ENCODE assay signal across 1 cellular context in the genomic region with DNA sequence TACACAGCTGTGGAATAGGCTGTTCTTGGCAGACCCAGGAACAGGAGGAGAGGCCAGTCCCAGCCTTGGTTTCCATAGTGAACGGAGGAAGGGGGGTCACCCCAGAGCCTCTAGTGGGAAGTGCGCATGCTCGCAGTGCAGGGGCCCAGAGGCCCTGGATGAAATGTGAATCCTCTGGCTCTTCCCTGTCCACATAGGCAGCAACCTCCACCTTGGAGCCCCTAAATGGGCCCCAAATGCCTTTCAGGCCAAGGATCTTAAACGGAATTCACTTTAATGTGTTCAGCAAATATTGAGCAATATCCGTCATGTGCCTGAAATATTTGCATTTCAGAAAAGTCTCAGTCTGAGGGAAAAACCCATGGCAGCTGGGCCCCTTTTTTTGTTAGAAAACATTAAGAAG.
TF ChIP-seq lines count a peak whose summit lies in the region.

No MANE protein-coding gene starts in this region.

TF ChIP-seq in HepG2, 621 proteins besides CTCF, POLR2A, EP300 and RAD21 (continued from another document and continues in another):
- TF ChIP-seq, protein P1, sequence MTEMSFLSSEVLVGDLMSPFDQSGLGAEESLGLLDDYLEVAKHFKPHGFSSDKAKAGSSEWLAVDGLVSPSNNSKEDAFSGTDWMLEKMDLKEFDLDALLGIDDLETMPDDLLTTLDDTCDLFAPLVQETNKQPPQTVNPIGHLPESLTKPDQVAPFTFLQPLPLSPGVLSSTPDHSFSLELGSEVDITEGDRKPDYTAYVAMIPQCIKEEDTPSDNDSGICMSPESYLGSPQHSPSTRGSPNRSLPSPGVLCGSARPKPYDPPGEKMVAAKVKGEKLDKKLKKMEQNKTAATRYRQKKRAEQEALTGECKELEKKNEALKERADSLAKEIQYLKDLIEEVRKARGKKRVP (CRISPR knock-in tag; IDR thresholded peaks at IDR 0.05) = 0 out of 4 replicates have a peak, but pooled peaks of 1 of the 2 experiments have one; percentile 38
- TF ChIP-seq GABPB1 (CRISPR knock-in tag; IDR thresholded peaks at IDR 0.05) (peak; percentile 51), HHEX (CRISPR knock-in tag; IDR thresholded peaks at IDR 0.05) (peak; percentile 42; the same call in 1 of the 2 replicates), SIX4 (CRISPR knock-in tag; IDR thresholded peaks at IDR 0.05) (peak; percentile 91), NRL (CRISPR knock-in tag; IDR thresholded peaks at IDR 0.05; ENCODE audit: borderline replicate concordance) (no peak), ZNF589 (CRISPR knock-in tag; conservative IDR thresholded peaks at IDR 0.05) (no peak), RCOR2 (CRISPR knock-in tag; IDR thresholded peaks at IDR 0.05) (peak; percentile 67; the same call in 1 of the 2 replicates), POGZ (CRISPR knock-in tag; IDR thresholded peaks at IDR 0.05) (peak; percentile 81), KDM5B (CRISPR knock-in tag; IDR thresholded peaks at IDR 0.05; ENCODE audit: borderline replicate concordance) (no peak), PHF20 (CRISPR knock-in tag; IDR thresholded peaks at IDR 0.05) (0 out of 2 replicates have a peak, but pooled peaks have one; percentile 21), ZNF136 (CRISPR knock-in tag; IDR thresholded peaks at IDR 0.05; ENCODE audit: low read depth) (no peak), RFX1 (IDR thresholded peaks at IDR 0.05) (no peak), YEATS4 (CRISPR knock-in tag; IDR thresholded peaks at IDR 0.05; ENCODE audit: borderline replicate concordance) (peak; percentile 65; the same call in 1 of the 2 replicates), MIER2 (CRISPR knock-in tag; IDR thresholded peaks at IDR 0.05) (0 out of 2 replicates have a peak, but pooled peaks have one; percentile 29), ZNF501 (CRISPR knock-in tag; IDR thresholded peaks at IDR 0.05) (peak; percentile 28; the same call in 1 of the 2 replicates), CBX5 (CRISPR knock-in tag; IDR thresholded peaks at IDR 0.05; ENCODE audit: borderline replicate concordance) (no peak), ZSCAN20 (CRISPR knock-in tag; IDR thresholded peaks at IDR 0.05; ENCODE audit: borderline replicate concordance) (peak; percentile 78; the same call in 1 of the 2 replicates), CCDC6 (CRISPR knock-in tag; IDR thresholded peaks at IDR 0.05) (0 out of 2 replicates have a peak, but pooled peaks have one; percentile 48), CEBPB (IDR thresholded peaks at IDR 0.05; ENCODE audit: borderline replicate concordance, low read depth, low read length) (peak; percentile 97), LCORL (IDR thresholded peaks at IDR 0.05) (no peak), LCORL (CRISPR knock-in tag; IDR thresholded peaks at IDR 0.05) (peak; percentile 77), ZNF607 (CRISPR knock-in tag; IDR thresholded peaks at IDR 0.05; ENCODE audit: borderline replicate concordance) (0 out of 2 replicates have a peak, but pooled peaks have one; percentile 18), CEBPG (CRISPR knock-in tag; IDR thresholded peaks at IDR 0.05) (peak; percentile 94), ZNF557 (CRISPR knock-in tag; IDR thresholded peaks at IDR 0.05) (peak; percentile 65; the same call in 1 of the 2 replicates), FOXK1 (CRISPR knock-in tag; IDR thresholded peaks at IDR 0.05; ENCODE audit: borderline replicate concordance, low read depth) (peak; percentile 78; the same call in 1 of the 2 replicates), KLF9 (CRISPR knock-in tag; IDR thresholded peaks at IDR 0.05; ENCODE audit: low read depth) (no peak), ZNF75D (CRISPR knock-in tag; IDR thresholded peaks at IDR 0.05; ENCODE audit: borderline replicate concordance) (no peak), ZNF749 (CRISPR knock-in tag; IDR thresholded peaks at IDR 0.05; ENCODE audit: borderline replicate concordance) (no peak), CREM (IDR thresholded peaks at IDR 0.05) (peak; percentile 33; the same call in 1 of the 2 replicates), CREM (CRISPR knock-in tag; IDR thresholded peaks at IDR 0.05) (no peak)
- TF ChIP-seq, protein P2, sequence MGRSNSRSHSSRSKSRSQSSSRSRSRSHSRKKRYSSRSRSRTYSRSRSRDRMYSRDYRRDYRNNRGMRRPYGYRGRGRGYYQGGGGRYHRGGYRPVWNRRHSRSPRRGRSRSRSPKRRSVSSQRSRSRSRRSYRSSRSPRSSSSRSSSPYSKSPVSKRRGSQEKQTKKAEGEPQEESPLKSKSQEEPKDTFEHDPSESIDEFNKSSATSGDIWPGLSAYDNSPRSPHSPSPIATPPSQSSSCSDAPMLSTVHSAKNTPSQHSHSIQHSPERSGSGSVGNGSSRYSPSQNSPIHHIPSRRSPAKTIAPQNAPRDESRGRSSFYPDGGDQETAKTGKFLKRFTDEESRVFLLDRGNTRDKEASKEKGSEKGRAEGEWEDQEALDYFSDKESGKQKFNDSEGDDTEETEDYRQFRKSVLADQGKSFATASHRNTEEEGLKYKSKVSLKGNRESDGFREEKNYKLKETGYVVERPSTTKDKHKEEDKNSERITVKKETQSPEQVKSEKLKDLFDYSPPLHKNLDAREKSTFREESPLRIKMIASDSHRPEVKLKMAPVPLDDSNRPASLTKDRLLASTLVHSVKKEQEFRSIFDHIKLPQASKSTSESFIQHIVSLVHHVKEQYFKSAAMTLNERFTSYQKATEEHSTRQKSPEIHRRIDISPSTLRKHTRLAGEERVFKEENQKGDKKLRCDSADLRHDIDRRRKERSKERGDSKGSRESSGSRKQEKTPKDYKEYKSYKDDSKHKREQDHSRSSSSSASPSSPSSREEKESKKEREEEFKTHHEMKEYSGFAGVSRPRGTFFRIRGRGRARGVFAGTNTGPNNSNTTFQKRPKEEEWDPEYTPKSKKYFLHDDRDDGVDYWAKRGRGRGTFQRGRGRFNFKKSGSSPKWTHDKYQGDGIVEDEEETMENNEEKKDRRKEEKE (IDR thresholded peaks at IDR 0.05) = no peak
- TF ChIP-seq, protein P3, sequence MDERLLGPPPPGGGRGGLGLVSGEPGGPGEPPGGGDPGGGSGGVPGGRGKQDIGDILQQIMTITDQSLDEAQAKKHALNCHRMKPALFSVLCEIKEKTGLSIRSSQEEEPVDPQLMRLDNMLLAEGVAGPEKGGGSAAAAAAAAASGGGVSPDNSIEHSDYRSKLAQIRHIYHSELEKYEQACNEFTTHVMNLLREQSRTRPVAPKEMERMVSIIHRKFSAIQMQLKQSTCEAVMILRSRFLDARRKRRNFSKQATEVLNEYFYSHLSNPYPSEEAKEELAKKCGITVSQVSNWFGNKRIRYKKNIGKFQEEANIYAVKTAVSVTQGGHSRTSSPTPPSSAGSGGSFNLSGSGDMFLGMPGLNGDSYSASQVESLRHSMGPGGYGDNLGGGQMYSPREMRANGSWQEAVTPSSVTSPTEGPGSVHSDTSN (CRISPR knock-in tag; IDR thresholded peaks at IDR 0.05) = no peak
- TF ChIP-seq, protein P4, sequence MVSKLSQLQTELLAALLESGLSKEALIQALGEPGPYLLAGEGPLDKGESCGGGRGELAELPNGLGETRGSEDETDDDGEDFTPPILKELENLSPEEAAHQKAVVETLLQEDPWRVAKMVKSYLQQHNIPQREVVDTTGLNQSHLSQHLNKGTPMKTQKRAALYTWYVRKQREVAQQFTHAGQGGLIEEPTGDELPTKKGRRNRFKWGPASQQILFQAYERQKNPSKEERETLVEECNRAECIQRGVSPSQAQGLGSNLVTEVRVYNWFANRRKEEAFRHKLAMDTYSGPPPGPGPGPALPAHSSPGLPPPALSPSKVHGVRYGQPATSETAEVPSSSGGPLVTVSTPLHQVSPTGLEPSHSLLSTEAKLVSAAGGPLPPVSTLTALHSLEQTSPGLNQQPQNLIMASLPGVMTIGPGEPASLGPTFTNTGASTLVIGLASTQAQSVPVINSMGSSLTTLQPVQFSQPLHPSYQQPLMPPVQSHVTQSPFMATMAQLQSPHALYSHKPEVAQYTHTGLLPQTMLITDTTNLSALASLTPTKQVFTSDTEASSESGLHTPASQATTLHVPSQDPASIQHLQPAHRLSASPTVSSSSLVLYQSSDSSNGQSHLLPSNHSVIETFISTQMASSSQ (IDR thresholded peaks at IDR 0.05; ENCODE audit: low read depth) = peak; percentile 43; the same call in 1 of the 2 replicates
- TF ChIP-seq, protein P4 (CRISPR knock-in tag; IDR thresholded peaks at IDR 0.05; ENCODE audit: borderline replicate concordance) = peak; percentile 59; the same call in 1 of the 2 replicates
- TF ChIP-seq, protein P5, sequence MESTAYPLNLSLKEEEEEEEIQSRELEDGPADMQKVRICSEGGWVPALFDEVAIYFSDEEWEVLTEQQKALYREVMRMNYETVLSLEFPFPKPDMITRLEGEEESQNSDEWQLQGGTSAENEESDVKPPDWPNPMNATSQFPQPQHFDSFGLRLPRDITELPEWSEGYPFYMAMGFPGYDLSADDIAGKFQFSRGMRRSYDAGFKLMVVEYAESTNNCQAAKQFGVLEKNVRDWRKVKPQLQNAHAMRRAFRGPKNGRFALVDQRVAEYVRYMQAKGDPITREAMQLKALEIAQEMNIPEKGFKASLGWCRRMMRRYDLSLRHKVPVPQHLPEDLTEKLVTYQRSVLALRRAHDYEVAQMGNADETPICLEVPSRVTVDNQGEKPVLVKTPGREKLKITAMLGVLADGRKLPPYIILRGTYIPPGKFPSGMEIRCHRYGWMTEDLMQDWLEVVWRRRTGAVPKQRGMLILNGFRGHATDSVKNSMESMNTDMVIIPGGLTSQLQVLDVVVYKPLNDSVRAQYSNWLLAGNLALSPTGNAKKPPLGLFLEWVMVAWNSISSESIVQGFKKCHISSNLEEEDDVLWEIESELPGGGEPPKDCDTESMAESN (CRISPR knock-in tag; conservative IDR thresholded peaks at IDR 0.05) = peak; percentile 63; the same call in 1 of the 2 replicates
- TF ChIP-seq, protein P6, sequence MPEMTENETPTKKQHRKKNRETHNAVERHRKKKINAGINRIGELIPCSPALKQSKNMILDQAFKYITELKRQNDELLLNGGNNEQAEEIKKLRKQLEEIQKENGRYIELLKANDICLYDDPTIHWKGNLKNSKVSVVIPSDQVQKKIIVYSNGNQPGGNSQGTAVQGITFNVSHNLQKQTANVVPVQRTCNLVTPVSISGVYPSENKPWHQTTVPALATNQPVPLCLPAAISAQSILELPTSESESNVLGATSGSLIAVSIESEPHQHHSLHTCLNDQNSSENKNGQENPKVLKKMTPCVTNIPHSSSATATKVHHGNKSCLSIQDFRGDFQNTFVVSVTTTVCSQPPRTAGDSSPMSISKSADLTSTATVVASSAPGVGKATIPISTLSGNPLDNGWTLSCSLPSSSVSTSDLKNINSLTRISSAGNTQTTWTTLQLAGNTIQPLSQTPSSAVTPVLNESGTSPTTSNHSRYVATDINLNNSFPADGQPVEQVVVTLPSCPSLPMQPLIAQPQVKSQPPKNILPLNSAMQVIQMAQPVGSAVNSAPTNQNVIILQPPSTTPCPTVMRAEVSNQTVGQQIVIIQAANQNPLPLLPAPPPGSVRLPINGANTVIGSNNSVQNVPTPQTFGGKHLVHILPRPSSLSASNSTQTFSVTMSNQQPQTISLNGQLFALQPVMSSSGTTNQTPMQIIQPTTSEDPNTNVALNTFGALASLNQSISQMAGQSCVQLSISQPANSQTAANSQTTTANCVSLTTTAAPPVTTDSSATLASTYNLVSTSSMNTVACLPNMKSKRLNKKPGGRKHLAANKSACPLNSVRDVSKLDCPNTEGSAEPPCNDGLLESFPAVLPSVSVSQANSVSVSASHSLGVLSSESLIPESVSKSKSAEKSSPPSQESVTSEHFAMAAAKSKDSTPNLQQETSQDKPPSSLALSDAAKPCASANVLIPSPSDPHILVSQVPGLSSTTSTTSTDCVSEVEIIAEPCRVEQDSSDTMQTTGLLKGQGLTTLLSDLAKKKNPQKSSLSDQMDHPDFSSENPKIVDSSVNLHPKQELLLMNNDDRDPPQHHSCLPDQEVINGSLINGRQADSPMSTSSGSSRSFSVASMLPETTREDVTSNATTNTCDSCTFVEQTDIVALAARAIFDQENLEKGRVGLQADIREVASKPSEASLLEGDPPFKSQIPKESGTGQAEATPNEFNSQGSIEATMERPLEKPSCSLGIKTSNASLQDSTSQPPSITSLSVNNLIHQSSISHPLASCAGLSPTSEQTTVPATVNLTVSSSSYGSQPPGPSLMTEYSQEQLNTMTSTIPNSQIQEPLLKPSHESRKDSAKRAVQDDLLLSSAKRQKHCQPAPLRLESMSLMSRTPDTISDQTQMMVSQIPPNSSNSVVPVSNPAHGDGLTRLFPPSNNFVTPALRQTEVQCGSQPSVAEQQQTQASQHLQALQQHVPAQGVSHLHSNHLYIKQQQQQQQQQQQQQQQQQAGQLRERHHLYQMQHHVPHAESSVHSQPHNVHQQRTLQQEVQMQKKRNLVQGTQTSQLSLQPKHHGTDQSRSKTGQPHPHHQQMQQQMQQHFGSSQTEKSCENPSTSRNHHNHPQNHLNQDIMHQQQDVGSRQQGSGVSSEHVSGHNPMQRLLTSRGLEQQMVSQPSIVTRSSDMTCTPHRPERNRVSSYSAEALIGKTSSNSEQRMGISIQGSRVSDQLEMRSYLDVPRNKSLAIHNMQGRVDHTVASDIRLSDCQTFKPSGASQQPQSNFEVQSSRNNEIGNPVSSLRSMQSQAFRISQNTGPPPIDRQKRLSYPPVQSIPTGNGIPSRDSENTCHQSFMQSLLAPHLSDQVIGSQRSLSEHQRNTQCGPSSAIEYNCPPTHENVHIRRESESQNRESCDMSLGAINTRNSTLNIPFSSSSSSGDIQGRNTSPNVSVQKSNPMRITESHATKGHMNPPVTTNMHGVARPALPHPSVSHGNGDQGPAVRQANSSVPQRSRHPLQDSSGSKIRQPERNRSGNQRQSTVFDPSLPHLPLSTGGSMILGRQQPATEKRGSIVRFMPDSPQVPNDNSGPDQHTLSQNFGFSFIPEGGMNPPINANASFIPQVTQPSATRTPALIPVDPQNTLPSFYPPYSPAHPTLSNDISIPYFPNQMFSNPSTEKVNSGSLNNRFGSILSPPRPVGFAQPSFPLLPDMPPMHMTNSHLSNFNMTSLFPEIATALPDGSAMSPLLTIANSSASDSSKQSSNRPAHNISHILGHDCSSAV (CRISPR knock-in tag; IDR thresholded peaks at IDR 0.05; ENCODE audit: borderline replicate concordance) = no peak
- TF ChIP-seq, protein P7, sequence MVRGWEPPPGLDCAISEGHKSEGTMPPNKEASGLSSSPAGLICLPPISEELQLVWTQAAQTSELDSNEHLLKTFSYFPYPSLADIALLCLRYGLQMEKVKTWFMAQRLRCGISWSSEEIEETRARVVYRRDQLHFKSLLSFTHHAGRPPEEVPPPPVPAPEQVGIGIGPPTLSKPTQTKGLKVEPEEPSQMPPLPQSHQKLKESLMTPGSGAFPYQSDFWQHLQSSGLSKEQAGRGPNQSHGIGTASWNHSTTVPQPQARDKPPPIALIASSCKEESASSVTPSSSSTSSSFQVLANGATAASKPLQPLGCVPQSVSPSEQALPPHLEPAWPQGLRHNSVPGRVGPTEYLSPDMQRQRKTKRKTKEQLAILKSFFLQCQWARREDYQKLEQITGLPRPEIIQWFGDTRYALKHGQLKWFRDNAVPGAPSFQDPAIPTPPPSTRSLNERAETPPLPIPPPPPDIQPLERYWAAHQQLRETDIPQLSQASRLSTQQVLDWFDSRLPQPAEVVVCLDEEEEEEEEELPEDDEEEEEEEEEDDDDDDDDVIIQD (CRISPR knock-in tag; IDR thresholded peaks at IDR 0.05; ENCODE audit: low read depth) = peak; percentile 85; the same call in 1 of the 2 replicates
